1 cellular context compared by ENCODE assay signal in the genomic region with DNA sequence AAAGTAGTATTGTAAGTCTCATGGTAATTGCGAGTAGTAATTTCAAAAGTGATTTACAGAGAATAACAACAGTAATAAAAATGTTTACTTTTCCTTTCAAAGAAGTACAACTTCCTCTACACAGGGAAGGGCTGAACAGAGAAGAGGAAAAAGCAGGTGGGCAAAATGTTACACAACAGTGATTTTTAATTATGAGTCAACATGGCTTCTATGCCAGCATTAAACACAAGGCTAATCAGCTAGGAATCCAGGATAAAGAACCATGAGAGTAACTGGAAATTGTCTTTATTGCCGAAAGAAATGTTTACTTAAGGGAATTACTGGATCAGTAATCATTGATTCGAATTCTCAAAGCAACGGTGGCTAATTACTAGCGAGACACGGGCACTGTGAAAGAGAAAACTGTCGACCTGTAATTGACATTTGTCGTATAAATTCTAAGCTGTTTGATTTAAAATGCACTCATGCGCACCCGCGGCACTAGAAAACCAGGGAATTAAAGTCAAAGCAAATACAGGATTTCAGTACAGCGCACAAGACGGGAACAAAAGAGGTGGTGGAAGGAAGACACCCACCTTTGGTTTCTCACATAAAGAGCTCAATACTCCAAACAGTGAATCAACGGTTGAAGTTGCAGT.
TF ChIP-seq lines count a peak whose summit lies in the region.

No MANE protein-coding gene starts in this region.

TF ChIP-seq in H1, 55 proteins besides CTCF, POLR2A, EP300 and RAD21:
- TF ChIP-seq POU5F1 (IDR thresholded peaks at IDR 0.05; ENCODE audit: low read depth, low read length) (no peak), SP2 (IDR thresholded peaks at IDR 0.05; ENCODE audit: low read length) (no peak), ZNF274 (IDR thresholded peaks at IDR 0.05; ENCODE audit: borderline replicate concordance, extremely low read depth, low read length) (no peak), CBX5 (IDR thresholded peaks at IDR 0.05; ENCODE audit: low read depth, low read length) (no peak), TBP (IDR thresholded peaks at IDR 0.05; ENCODE audit: low read depth, low read length) (no peak), PHF8 (conservative IDR thresholded peaks at IDR 0.05; ENCODE audit: low read depth, low read length) (no peak), CBX8 (IDR thresholded peaks at IDR 0.05; ENCODE audit: borderline replicate concordance, low read depth, low read length) (no peak), EGR1 (IDR thresholded peaks at IDR 0.05; ENCODE audit: borderline replicate concordance, low read depth, low read length) (no peak), SP1 (IDR thresholded peaks at IDR 0.05; ENCODE audit: low read depth, low read length) (no peak), HDAC2 (IDR thresholded peaks at IDR 0.05; ENCODE audit: borderline replicate concordance in 1 of 2, low read depth in 2 of 2, low read length in 2 of 2) (no peak), CHD2 (IDR thresholded peaks at IDR 0.05; ENCODE audit: low read length) (no peak), KDM1A (IDR thresholded peaks at IDR 0.05; ENCODE audit: borderline replicate concordance, low read length) (no peak), CEBPB (IDR thresholded peaks at IDR 0.05; ENCODE audit: low read depth, low read length) (no peak)
- TF ChIP-seq, protein P1, sequence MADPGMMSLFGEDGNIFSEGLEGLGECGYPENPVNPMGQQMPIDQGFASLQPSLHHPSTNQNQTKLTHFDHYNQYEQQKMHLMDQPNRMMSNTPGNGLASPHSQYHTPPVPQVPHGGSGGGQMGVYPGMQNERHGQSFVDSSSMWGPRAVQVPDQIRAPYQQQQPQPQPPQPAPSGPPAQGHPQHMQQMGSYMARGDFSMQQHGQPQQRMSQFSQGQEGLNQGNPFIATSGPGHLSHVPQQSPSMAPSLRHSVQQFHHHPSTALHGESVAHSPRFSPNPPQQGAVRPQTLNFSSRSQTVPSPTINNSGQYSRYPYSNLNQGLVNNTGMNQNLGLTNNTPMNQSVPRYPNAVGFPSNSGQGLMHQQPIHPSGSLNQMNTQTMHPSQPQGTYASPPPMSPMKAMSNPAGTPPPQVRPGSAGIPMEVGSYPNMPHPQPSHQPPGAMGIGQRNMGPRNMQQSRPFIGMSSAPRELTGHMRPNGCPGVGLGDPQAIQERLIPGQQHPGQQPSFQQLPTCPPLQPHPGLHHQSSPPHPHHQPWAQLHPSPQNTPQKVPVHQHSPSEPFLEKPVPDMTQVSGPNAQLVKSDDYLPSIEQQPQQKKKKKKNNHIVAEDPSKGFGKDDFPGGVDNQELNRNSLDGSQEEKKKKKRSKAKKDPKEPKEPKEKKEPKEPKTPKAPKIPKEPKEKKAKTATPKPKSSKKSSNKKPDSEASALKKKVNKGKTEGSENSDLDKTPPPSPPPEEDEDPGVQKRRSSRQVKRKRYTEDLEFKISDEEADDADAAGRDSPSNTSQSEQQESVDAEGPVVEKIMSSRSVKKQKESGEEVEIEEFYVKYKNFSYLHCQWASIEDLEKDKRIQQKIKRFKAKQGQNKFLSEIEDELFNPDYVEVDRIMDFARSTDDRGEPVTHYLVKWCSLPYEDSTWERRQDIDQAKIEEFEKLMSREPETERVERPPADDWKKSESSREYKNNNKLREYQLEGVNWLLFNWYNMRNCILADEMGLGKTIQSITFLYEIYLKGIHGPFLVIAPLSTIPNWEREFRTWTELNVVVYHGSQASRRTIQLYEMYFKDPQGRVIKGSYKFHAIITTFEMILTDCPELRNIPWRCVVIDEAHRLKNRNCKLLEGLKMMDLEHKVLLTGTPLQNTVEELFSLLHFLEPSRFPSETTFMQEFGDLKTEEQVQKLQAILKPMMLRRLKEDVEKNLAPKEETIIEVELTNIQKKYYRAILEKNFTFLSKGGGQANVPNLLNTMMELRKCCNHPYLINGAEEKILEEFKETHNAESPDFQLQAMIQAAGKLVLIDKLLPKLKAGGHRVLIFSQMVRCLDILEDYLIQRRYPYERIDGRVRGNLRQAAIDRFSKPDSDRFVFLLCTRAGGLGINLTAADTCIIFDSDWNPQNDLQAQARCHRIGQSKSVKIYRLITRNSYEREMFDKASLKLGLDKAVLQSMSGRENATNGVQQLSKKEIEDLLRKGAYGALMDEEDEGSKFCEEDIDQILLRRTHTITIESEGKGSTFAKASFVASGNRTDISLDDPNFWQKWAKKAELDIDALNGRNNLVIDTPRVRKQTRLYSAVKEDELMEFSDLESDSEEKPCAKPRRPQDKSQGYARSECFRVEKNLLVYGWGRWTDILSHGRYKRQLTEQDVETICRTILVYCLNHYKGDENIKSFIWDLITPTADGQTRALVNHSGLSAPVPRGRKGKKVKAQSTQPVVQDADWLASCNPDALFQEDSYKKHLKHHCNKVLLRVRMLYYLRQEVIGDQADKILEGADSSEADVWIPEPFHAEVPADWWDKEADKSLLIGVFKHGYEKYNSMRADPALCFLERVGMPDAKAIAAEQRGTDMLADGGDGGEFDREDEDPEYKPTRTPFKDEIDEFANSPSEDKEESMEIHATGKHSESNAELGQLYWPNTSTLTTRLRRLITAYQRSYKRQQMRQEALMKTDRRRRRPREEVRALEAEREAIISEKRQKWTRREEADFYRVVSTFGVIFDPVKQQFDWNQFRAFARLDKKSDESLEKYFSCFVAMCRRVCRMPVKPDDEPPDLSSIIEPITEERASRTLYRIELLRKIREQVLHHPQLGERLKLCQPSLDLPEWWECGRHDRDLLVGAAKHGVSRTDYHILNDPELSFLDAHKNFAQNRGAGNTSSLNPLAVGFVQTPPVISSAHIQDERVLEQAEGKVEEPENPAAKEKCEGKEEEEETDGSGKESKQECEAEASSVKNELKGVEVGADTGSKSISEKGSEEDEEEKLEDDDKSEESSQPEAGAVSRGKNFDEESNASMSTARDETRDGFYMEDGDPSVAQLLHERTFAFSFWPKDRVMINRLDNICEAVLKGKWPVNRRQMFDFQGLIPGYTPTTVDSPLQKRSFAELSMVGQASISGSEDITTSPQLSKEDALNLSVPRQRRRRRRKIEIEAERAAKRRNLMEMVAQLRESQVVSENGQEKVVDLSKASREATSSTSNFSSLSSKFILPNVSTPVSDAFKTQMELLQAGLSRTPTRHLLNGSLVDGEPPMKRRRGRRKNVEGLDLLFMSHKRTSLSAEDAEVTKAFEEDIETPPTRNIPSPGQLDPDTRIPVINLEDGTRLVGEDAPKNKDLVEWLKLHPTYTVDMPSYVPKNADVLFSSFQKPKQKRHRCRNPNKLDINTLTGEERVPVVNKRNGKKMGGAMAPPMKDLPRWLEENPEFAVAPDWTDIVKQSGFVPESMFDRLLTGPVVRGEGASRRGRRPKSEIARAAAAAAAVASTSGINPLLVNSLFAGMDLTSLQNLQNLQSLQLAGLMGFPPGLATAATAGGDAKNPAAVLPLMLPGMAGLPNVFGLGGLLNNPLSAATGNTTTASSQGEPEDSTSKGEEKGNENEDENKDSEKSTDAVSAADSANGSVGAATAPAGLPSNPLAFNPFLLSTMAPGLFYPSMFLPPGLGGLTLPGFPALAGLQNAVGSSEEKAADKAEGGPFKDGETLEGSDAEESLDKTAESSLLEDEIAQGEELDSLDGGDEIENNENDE (IDR thresholded peaks at IDR 0.05; ENCODE audit: insufficient replicate concordance, low read length): no peak
- TF ChIP-seq, protein P2, sequence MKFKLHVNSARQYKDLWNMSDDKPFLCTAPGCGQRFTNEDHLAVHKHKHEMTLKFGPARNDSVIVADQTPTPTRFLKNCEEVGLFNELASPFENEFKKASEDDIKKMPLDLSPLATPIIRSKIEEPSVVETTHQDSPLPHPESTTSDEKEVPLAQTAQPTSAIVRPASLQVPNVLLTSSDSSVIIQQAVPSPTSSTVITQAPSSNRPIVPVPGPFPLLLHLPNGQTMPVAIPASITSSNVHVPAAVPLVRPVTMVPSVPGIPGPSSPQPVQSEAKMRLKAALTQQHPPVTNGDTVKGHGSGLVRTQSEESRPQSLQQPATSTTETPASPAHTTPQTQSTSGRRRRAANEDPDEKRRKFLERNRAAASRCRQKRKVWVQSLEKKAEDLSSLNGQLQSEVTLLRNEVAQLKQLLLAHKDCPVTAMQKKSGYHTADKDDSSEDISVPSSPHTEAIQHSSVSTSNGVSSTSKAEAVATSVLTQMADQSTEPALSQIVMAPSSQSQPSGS (IDR thresholded peaks at IDR 0.05; ENCODE audit: low read length): no peak
